9 cellular contexts compared by ENCODE assay signal in genomic region chr3:34106879-34107278, GRCh38.
DNase-seq lines count a peak whose midpoint lies in the region; ATAC-seq and TF ChIP-seq lines count a peak whose summit lies in the region.
"Had no signal": no experiment of that assay in that cellular context is flagged by ENCODE, and none has a peak within 500 bp of the region (broad histone marks: within the 10 kb centered on the region; RNA-seq: fewer than 3 reads in every experiment).

No MANE protein-coding gene starts in this region.

- in situ Hi-C loops in astrocyte of the cerebellum (cut with HindIII; ENCODE audit: low sequenced_read_pairs), result no loop called here

- no peaks in the 10 kb centered on the region for H3K27me3 Mint-ChIP-seq in nephron (ENCODE audit: low read depth)
- H3K27me3 Mint-ChIP-seq: CD4-positive, CD25-positive, alpha-beta regulatory T cell had no signal

- peak; percentile 36 for TF ChIP-seq CTCF in astrocyte of the cerebellum (IDR thresholded peaks at IDR 0.05; ENCODE audit: low read depth, low read length, missing control alignments)
- peak in 2 of 3 experiments; percentile 33 to 60 for TF ChIP-seq CTCF in nephron (IDR thresholded peaks at IDR 0.05; ENCODE audit: unreplicated experiment in 3 of 3)

- no peak overlapping the region for H3K4me3 ChIP-seq in astrocyte of the cerebellum (ENCODE audit: low read depth, low read length)

- DNase-seq in NCI-H345 (lab: John Stamatoyannopoulos, UW), result peak; percentile 36
- DNase-seq in NCI-H345 treated with DMSO at 0.1 percent for 48 hours (lab: John Stamatoyannopoulos, UW; ENCODE audit: unreplicated experiment), result no peak
- DNase-seq in M059J (ENCODE audit: low read depth), result peak; percentile 1
- peak; percentile 3 for DNase-seq in astrocyte of the cerebellum (ENCODE audit: low read depth)
- DNase-seq in AG20443 (ENCODE audit: low spot score), result no peak
- DNase-seq in sciatic nerve (ENCODE audit: low spot score), result no peak

- ATAC-seq in GM21717 (IDR thresholded peaks at IDR 0.05; ENCODE audit: unreplicated experiment), result peak; percentile 35
- ATAC-seq in sciatic nerve, result no peak

- no peak overlapping the region for H3K4me3 Mint-ChIP-seq in nephron
- H3K4me3 Mint-ChIP-seq: CD4-positive, CD25-positive, alpha-beta regulatory T cell had no signal

- no peaks in the 10 kb centered on the region for H3K36me3 Mint-ChIP-seq in nephron (ENCODE audit: low read depth)
- H3K36me3 Mint-ChIP-seq: CD4-positive, CD25-positive, alpha-beta regulatory T cell had no signal

- H3K27ac Mint-ChIP-seq in nephron, result no peak overlapping the region

- H3K4me1 Mint-ChIP-seq in nephron, result no peaks in the 10 kb centered on the region
- H3K4me1 Mint-ChIP-seq: CD4-positive, CD25-positive, alpha-beta regulatory T cell had no signal

- H3K9me3 Mint-ChIP-seq in nephron, result peaks cover 5% of the 10 kb centered on the region

- intact Hi-C loops in sciatic nerve (cut with DNase I), result no loop called here

Comparison
In these comparisons a context has a peak if more than half of its experiments do, and no peak if none do; other contexts are left out.
1. DNase-seq: peak in NCI-H345 (single experiment), M059J (single experiment) and astrocyte of the cerebellum (single experiment); none in NCI-H345 treated with DMSO at 0.1 percent for 48 hours (single experiment), AG20443 (single experiment) and sciatic nerve (single experiment).